Comparison of ENCODE assay signal across 8 cellular contexts in genomic region chr2:233354500-233354924, GRCh38. TPM values are rescaled to one million over a fixed set of nuclear protein-coding genes. Genes with fewer than 3 reads are reported as not detected.
DNase-seq lines count a peak whose midpoint lies in the region; ATAC-seq and TF ChIP-seq lines count a peak whose summit lies in the region.

No MANE protein-coding gene starts in this region.

- TF ChIP-seq RAD21 in liver (IDR thresholded peaks at IDR 0.05), result no peak

- peaks cover 71 to 79% (median 79%) of the 10 kb centered on the region in 3 donors for H3K4me1 Mint-ChIP-seq in T-cell

- peak overlapping the region in 2 of 3 donors; percentile 45 to 90 for H3K4me3 Mint-ChIP-seq in T-cell

- H3K9me3 ChIP-seq in liver (ENCODE audit: control insufficient read depth in 4 of 4, low read length in 3 of 4), result no peaks in the 10 kb centered on the region

- peaks cover 10 to 54% (median 28%) of the 10 kb centered on the region in 4 donors for H3K4me1 ChIP-seq in liver (ENCODE audit: control insufficient read depth in 4 of 4, insufficient read depth in 4 of 4, low read length in 3 of 4)

- no peaks in the 10 kb centered on the region for H3K9me3 Mint-ChIP-seq in T-cell

- POLR2A ChIA-PET in T-cell (lab: Charles Lee), result no interaction called here

- H3K27ac ChIP-seq in liver (ENCODE audit: low read depth in 1 of 2, low read length in 2 of 2), result no peak overlapping the region

- no peaks in the 10 kb centered on the region for H3K36me3 ChIP-seq in liver (ENCODE audit: control insufficient read depth in 4 of 4, insufficient read depth in 3 of 4, low read depth in 1 of 4, low read length in 3 of 4)

- TF ChIP-seq CTCF in liver (IDR thresholded peaks at IDR 0.05; ENCODE audit: low read depth, low read length, missing input control), result no peak

- H3K27ac Mint-ChIP-seq in T-cell, result no peak overlapping the region

- no peak overlapping the region for H3K9ac ChIP-seq in liver (ENCODE audit: low read depth in 1 of 2, low read length in 2 of 2)

- DNase-seq in T-cell (peak in 1 of 34 experiments; percentile 58), RKO (ENCODE audit: low spot score) (no peak), anterior cingulate cortex (lab: John Stamatoyannopoulos, UW) (no peak), H4 (ENCODE audit: low spot score) (no peak), HK-2 (ENCODE audit: unreplicated experiment) (no peak)

- ATAC-seq in GM18519 (IDR thresholded peaks at IDR 0.05; ENCODE audit: low FRiP score, unreplicated experiment) (peak; percentile 14), HG02588 (IDR thresholded peaks at IDR 0.05; ENCODE audit: unreplicated experiment) (peak; percentile 42), T-cell (replicated peaks in 1 of 4) (peak in 3 of 4 experiments; percentile 24 to 29 (median 26))

- no peaks in the 10 kb centered on the region for H3K27me3 ChIP-seq in liver (ENCODE audit: control insufficient read depth in 4 of 4, insufficient read depth in 4 of 4, low read length in 3 of 4)

- CTCF ChIA-PET in T-cell (lab: Charles Lee), result interaction anchor here (0.5 to 1.6 kb wide), 5 partner anchors 8 to 89 kb away, joined by 3 to 5 read pairs (median 4); no protein-coding TSS in a partner anchor

- WGBS in liver, result under 1% methylated on average over 77 of the region's 77 CpGs

- H3K36me3 Mint-ChIP-seq in T-cell, result peaks cover 14% of the 10 kb centered on the region

- H3K4me3 ChIP-seq in liver (ENCODE audit: low read depth in 1 of 3, low read length in 3 of 3), result peak overlapping the region; percentile 29 to 90 (median 31)

- no peaks in the 10 kb centered on the region for H3K27me3 Mint-ChIP-seq in T-cell

TF ChIP-seq in liver, 16 proteins besides CTCF, POLR2A, EP300 and RAD21:
- TF ChIP-seq NR2F2 (IDR thresholded peaks at IDR 0.05), result no peak
- TF ChIP-seq, protein P1, sequence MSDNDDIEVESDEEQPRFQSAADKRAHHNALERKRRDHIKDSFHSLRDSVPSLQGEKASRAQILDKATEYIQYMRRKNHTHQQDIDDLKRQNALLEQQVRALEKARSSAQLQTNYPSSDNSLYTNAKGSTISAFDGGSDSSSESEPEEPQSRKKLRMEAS (IDR thresholded peaks at IDR 0.05), result no peak
- TF ChIP-seq, protein P2, sequence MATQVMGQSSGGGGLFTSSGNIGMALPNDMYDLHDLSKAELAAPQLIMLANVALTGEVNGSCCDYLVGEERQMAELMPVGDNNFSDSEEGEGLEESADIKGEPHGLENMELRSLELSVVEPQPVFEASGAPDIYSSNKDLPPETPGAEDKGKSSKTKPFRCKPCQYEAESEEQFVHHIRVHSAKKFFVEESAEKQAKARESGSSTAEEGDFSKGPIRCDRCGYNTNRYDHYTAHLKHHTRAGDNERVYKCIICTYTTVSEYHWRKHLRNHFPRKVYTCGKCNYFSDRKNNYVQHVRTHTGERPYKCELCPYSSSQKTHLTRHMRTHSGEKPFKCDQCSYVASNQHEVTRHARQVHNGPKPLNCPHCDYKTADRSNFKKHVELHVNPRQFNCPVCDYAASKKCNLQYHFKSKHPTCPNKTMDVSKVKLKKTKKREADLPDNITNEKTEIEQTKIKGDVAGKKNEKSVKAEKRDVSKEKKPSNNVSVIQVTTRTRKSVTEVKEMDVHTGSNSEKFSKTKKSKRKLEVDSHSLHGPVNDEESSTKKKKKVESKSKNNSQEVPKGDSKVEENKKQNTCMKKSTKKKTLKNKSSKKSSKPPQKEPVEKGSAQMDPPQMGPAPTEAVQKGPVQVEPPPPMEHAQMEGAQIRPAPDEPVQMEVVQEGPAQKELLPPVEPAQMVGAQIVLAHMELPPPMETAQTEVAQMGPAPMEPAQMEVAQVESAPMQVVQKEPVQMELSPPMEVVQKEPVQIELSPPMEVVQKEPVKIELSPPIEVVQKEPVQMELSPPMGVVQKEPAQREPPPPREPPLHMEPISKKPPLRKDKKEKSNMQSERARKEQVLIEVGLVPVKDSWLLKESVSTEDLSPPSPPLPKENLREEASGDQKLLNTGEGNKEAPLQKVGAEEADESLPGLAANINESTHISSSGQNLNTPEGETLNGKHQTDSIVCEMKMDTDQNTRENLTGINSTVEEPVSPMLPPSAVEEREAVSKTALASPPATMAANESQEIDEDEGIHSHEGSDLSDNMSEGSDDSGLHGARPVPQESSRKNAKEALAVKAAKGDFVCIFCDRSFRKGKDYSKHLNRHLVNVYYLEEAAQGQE (IDR thresholded peaks at IDR 0.05), result no peak
- TF ChIP-seq GABPA (IDR thresholded peaks at IDR 0.05 in 1 of 2, conservative IDR thresholded peaks at IDR 0.05 in 1 of 2), result no peak
- no peak for TF ChIP-seq FOXA2 (IDR thresholded peaks at IDR 0.05)
- TF ChIP-seq HNF4A (conservative IDR thresholded peaks at IDR 0.05), result no peak
- no peak for TF ChIP-seq JUND (IDR thresholded peaks at IDR 0.05)
- no peak for TF ChIP-seq HNF4G (IDR thresholded peaks at IDR 0.05)
- no peak for TF ChIP-seq FOXA1 (IDR thresholded peaks at IDR 0.05)
- TF ChIP-seq EGR1 (IDR thresholded peaks at IDR 0.05; ENCODE audit: low read depth in 2 of 2), result no peak
- TF ChIP-seq YY1 (IDR thresholded peaks at IDR 0.05), result no peak
- no peak for TF ChIP-seq SP1 (IDR thresholded peaks at IDR 0.05)
- no peak for TF ChIP-seq RXRA (IDR thresholded peaks at IDR 0.05)
- TF ChIP-seq ZBTB33 (IDR thresholded peaks at IDR 0.05), result no peak

RNA-seq across cellular contexts. Expression of gene DGKD, which starts 0.2 kb away (rescaled TPM):
- total RNA-seq in T-cell, result 100 to 1,000 TPM; 143 to 254 (median 163) TPM
- 10 to 100 TPM in 1 of 2 donors, 1 to 10 TPM in 1; 9.7 to 16.4 TPM for total RNA-seq in liver
- 1 to 10 TPM; 4.8 to 6.8 TPM for polyA plus RNA-seq in liver
- total RNA-seq in H4 (2014; rRNA removed; shearing (Covaris generic)), result 33.4 and 34.3 TPM in 2 replicates

RNA-seq across cellular contexts. Expression of gene SAG, which starts 46.9 kb away (rescaled TPM):
- total RNA-seq in T-cell (under 1 TPM in 2 of 5 donors, not detected in 3; 0.03 to 0.37 TPM), liver (not detected)
- not detected for polyA plus RNA-seq in liver
- total RNA-seq in H4 (2014; rRNA removed; shearing (Covaris generic)), result not detected in 2 replicates
